Comparison of ENCODE assay signal across 1 cellular context in the genomic region with DNA sequence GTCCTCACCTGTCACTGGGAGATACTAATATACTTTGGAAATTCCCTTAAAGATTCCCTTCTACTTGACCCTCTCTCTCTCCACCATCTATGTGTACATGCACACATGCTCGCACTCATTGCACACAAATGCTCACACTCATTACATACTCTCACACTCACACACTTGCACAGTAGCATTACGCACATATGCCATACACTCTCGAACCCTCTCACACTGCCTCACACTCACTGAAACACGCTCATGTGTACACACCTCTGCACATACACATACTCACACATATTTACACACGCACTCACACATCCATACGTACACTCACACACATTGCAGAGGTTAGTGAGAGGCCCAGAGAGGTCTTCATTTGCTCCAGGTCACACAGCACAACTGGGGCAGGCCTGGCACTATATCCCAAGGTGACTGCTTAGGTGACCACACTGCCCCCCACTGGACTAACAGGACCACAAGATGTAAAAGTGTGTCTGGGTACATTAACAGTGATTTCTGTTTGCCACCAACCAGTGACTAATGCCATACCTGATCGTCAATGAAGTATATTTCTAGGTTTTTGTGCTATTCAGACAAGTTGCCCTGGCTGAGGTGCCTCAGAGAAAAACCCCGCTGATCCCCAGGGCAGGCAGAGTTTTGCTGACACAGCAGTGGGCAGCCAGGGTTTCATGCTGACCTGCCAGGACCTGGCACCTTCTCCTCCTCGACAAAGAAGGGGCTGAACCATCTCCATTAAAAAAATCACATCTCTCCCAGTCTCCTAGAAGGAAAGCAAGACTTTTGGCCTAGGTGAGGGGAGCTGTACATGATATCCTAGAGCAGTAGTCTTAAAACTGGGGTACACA.
TF ChIP-seq lines count a peak whose summit lies in the region.

No MANE protein-coding gene starts in this region.

TF ChIP-seq in H1, 55 proteins besides CTCF, POLR2A, EP300 and RAD21:
- TF ChIP-seq MAFK (IDR thresholded peaks at IDR 0.05; ENCODE audit: low read depth, low read length) (peak; percentile 29; the same call in 1 of the 2 replicates), MAX (IDR thresholded peaks at IDR 0.05) (0 out of 2 replicates have a peak, but pooled peaks have one; percentile 11), TAF7 (optimal IDR thresholded peaks at IDR 0.05; ENCODE audit: borderline replicate concordance, low read depth, low read length) (no peak), SIX5 (IDR thresholded peaks at IDR 0.05; ENCODE audit: low read depth, low read length) (no peak)
